ENCODE assay signal across 8 cellular contexts in the genomic region with DNA sequence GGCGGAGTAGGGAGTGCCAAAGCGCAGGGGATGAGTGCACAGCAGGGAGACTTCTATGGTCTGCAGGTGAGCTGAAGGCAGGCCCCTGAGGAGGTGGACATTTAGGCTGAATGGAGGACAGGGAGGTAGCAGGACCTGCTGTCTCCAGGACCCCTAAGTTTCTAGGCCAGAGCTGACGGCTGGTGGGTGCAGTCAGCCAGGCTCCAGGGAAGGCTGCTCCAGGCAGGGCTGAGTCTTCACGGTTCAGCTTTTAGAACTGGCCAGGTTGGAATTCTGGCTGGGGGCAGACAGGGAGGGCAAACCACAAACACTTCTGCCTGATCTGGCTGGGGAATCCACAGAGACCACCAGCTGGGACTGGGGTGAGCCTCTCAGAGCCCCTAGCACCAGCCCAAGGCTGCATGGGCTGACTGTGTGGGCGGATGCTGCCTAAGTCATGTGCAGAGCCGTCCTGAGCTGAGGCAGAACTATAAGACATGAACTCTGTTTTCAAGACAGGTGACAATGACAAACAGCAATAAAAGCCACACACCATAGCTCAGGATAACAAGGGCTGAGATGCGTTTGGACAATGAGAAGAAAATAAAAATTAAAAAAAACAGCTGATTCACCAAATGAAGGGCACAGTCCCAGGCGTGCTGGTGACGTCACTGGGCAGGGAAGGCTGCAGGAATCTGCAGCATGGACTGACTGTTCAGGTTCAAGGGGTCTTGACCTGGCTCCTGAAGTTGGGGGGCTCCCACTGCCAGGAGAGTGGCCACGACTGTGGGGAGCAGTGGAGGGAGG. TPM values are rescaled to one million over a fixed set of nuclear protein-coding genes. Genes with fewer than 3 reads are reported as not detected.
DNase-seq lines count a peak whose midpoint lies in the region; ATAC-seq lines count a peak whose summit lies in the region.

No MANE protein-coding gene starts in this region.

- DNase-seq in NCI-H345 (lab: John Stamatoyannopoulos, UW) = peak; percentile 67
- DNase-seq in NCI-H345 treated with DMSO at 0.1 percent for 48 hours (lab: John Stamatoyannopoulos, UW; ENCODE audit: unreplicated experiment) = no peak
- DNase-seq in stimulated activated naive CD8-positive, alpha-beta T cell treated with anti-CD3 and anti-CD28 coated beads, Interleukin-15, Interleukin-2, amounts not matched to agents 100 U/mL and 50 U/mL, for 24 hours = peak; percentile 45
- no peak for DNase-seq in stimulated activated naive CD4-positive, alpha-beta T cell treated with Interleukin-2 at 50 U/mL for 16 hours (lab: John Stamatoyannopoulos, UW)

- H3K9me3 ChIP-seq in iPS-18c (ENCODE audit: control insufficient read depth, insufficient read depth, low read length) = no peaks in the 10 kb centered on the region

- WGBS in adipose tissue, 3 donors = 46 to 63% (median 48%) methylated on average over 10 of the region's 10 CpGs

- H3K27ac ChIP-seq in adipose tissue (ENCODE audit: low read depth, low read length) = peak overlapping the region; percentile 17

- peak overlapping the region; percentile 29 for H3K4me3 ChIP-seq in iPS-18c (ENCODE audit: insufficient read depth, low read depth, low read length)

- no peak for ATAC-seq in stimulated activated naive CD8-positive, alpha-beta T cell treated with anti-CD3 and anti-CD28 coated beads, Interleukin-15, Interleukin-2, amounts not matched to agents 100 U/mL and 50 U/mL, for 24 hours
- no peak for ATAC-seq in HG02571 (IDR thresholded peaks at IDR 0.05; ENCODE audit: unreplicated experiment)
- no peak for ATAC-seq in GM21447 (IDR thresholded peaks at IDR 0.05; ENCODE audit: unreplicated experiment)

RNA-seq across cellular contexts. Expression of gene MALAT1, which starts 10.4 kb away (rescaled TPM):
- 1,000 to 10,000 TPM in 1 of 3 donors, 100 to 1,000 TPM in 1, 10 to 100 TPM in 1; 88.8 to 1,293 (median 187) TPM for polyA plus RNA-seq in adipose tissue

RNA-seq across cellular contexts. Expression of gene SCYL1, which starts 36.4 kb away (rescaled TPM):
- 10 to 100 TPM; 55.1 to 77.2 (median 63.0) TPM for polyA plus RNA-seq in adipose tissue

Comparison
In these comparisons a context has a peak if more than half of its experiments do, and no peak if none do; other contexts are left out.
1. DNase-seq: peak in NCI-H345 (single experiment) and stimulated activated naive CD8-positive, alpha-beta T cell treated with anti-CD3 and anti-CD28 coated beads, Interleukin-15, Interleukin-2, amounts not matched to agents 100 U/mL and 50 U/mL, for 24 hours (single experiment); none in NCI-H345 treated with DMSO at 0.1 percent for 48 hours (single experiment) and stimulated activated naive CD4-positive, alpha-beta T cell treated with Interleukin-2 at 50 U/mL for 16 hours (single experiment).